14 cellular contexts compared by ENCODE assay signal in genomic region chr11:123474994-123475393, GRCh38. TPM values are rescaled to one million over a fixed set of nuclear protein-coding genes. Genes with fewer than 3 reads are reported as not detected.
A peak's percentile ranks its signal among the peaks of the same experiment; 100 is the strongest.
DNase-seq lines count a peak whose midpoint lies in the region; ATAC-seq, FAIRE-seq and TF ChIP-seq lines count a peak whose summit lies in the region.
"Had no signal": no experiment of that assay in that cellular context is flagged by ENCODE, and none has a peak within 500 bp of the region (broad histone marks: within the 10 kb centered on the region; RNA-seq: fewer than 3 reads in every experiment).

No MANE protein-coding gene starts in this region.

- POLR2A ChIA-PET in naive thymus-derived CD8-positive, alpha-beta T cell (lab: Charles Lee) = no interaction called here

- peaks cover 0 to 15% of the 10 kb centered on the region in 2 donors for H3K4me1 ChIP-seq in right atrium auricular region

- H3K27me3 Mint-ChIP-seq in natural killer cell (ENCODE audit: low read depth in 2 of 2) = no peaks in the 10 kb centered on the region
- peaks cover 0 to 2% (median 0%) of the 10 kb centered on the region in 5 donors for H3K27me3 Mint-ChIP-seq in naive thymus-derived CD8-positive, alpha-beta T cell

- H3K27ac ChIP-seq in right atrium auricular region (no peak overlapping the region), brain microvascular endothelial cell (peak overlapping the region; percentile 78)

- TF ChIP-seq CTCF in right atrium auricular region (IDR thresholded peaks at IDR 0.05) (no peak), brain microvascular endothelial cell (IDR thresholded peaks at IDR 0.05; ENCODE audit: low read depth, low read length, missing control alignments) (no peak), natural killer cell (IDR thresholded peaks at IDR 0.05) (no peak)

- intact Hi-C loops in Right ventricle myocardium superior (cut with DNase I) (loop anchor here (5.0 to 10.0 kb wide), 2 partner anchors 68 to 370 kb away; no protein-coding TSS in a partner anchor), natural killer cell (cut with micrococcal nuclease) (no loop called here)

- FAIRE-seq in urothelium cell line (lab: Jason Lieb, UNC) = no peak
- FAIRE-seq: bronchial epithelial cell, islet of Langerhans had no signal

- no peaks in the 10 kb centered on the region for H3K9me3 ChIP-seq in right atrium auricular region

- H3K4me1 Mint-ChIP-seq in natural killer cell = peaks cover 7 to 16% of the 10 kb centered on the region in 2 donors
- H3K4me1 Mint-ChIP-seq in naive thymus-derived CD8-positive, alpha-beta T cell = peaks cover 3 to 7% (median 7%) of the 10 kb centered on the region in 4 donors

- in situ Hi-C loops in brain microvascular endothelial cell (cut with HindIII; ENCODE audit: low pct_ligation_motif_present, low sequenced_read_pairs) = no loop called here

- H3K27me3 ChIP-seq in right atrium auricular region (no peaks in the 10 kb centered on the region), brain microvascular endothelial cell (replicated peaks) (no peaks in the 10 kb centered on the region)

- H3K36me3 ChIP-seq in right atrium auricular region = no peaks in the 10 kb centered on the region
- H3K36me3 ChIP-seq in brain microvascular endothelial cell (replicated peaks) = no peaks in the 10 kb centered on the region

- DNase-seq in Right ventricle myocardium superior (no peak), right atrium auricular region (ENCODE audit: low spot score) (no peak), brain microvascular endothelial cell (peak; percentile 23), kidney tubule cell (ENCODE audit: low spot score) (peak; percentile 44), urothelium cell line (ENCODE audit: low spot score) (peak; percentile 13), natural killer cell (no peak)
- DNase-seq in naive thymus-derived CD8-positive, alpha-beta T cell = no peak
- DNase-seq: activated CD4-positive, alpha-beta T cell treated with anti-CD3 and anti-CD28 coated beads for 1 hour; activated T-cell treated with anti-CD3 and anti-CD28 coated beads, Interleukin-2, amount 50 U/mL, for 72 hours; NCI-H1930; NK-92 treated with Interleukin-12 subunit alpha and Interleukin-12 subunit beta, amount 100 ng/mL, for 24 hours had no signal

- no peaks in the 10 kb centered on the region for H3K9me3 Mint-ChIP-seq in natural killer cell
- no peaks in the 10 kb centered on the region for H3K9me3 Mint-ChIP-seq in naive thymus-derived CD8-positive, alpha-beta T cell
- H3K9me3 Mint-ChIP-seq: activated T-cell treated with anti-CD3 and anti-CD28 coated beads, Interleukin-2, amount 50 U/mL, for 72 hours had no signal

- H3K36me3 Mint-ChIP-seq in natural killer cell = no peaks in the 10 kb centered on the region
- no peaks in the 10 kb centered on the region for H3K36me3 Mint-ChIP-seq in naive thymus-derived CD8-positive, alpha-beta T cell

- no peak overlapping the region for H3K27ac Mint-ChIP-seq in natural killer cell
- H3K27ac Mint-ChIP-seq in naive thymus-derived CD8-positive, alpha-beta T cell = no peak overlapping the region

- H3K4me3 Mint-ChIP-seq in natural killer cell = no peak overlapping the region
- H3K4me3 Mint-ChIP-seq in naive thymus-derived CD8-positive, alpha-beta T cell = no peak overlapping the region
- H3K4me3 Mint-ChIP-seq: activated T-cell treated with anti-CD3 and anti-CD28 coated beads, Interleukin-2, amount 50 U/mL, for 72 hours had no signal

- H3K4me3 ChIP-seq in right atrium auricular region (no peak overlapping the region), brain microvascular endothelial cell (ENCODE audit: low read depth, low read length) (no peak overlapping the region)

- ATAC-seq in Right ventricle myocardium superior (ENCODE audit: poor library complexity) (peak; percentile 18), natural killer cell (no peak), GM19397 (IDR thresholded peaks at IDR 0.05; ENCODE audit: unreplicated experiment) (no peak)
- no peak for ATAC-seq in naive thymus-derived CD8-positive, alpha-beta T cell
- ATAC-seq: activated T-cell treated with anti-CD3 and anti-CD28 coated beads, Interleukin-2, amount 50 U/mL, for 72 hours had no signal

RNA-seq across cellular contexts. Expression of gene GRAMD1B, which starts 44.9 kb away (rescaled TPM):
- total RNA-seq in Right ventricle myocardium superior (19.0 TPM), right atrium auricular region (1 to 10 TPM; 3.1 to 3.8 TPM), natural killer cell (10 to 100 TPM in 1 of 3 donors, 1 to 10 TPM in 2; 5.9 to 10.3 (median 8.8) TPM)
- 10 to 100 TPM; 10.5 to 10.7 TPM for total RNA-seq in naive thymus-derived CD8-positive, alpha-beta T cell
- 1 to 10 TPM in 2 of 3 donors, under 1 TPM in 1; 0.76 to 1.3 (median 1.2) TPM for polyA plus RNA-seq in naive thymus-derived CD8-positive, alpha-beta T cell

Comparison
In these comparisons a context has a peak if more than half of its experiments do, and no peak if none do; other contexts are left out.
1. DNase-seq: peak in brain microvascular endothelial cell (single experiment), kidney tubule cell (single experiment) and urothelium cell line (single experiment); none in Right ventricle myocardium superior (single experiment), right atrium auricular region (single experiment), natural killer cell (single experiment) and naive thymus-derived CD8-positive, alpha-beta T cell (0 of 10).